In the genomic region with DNA sequence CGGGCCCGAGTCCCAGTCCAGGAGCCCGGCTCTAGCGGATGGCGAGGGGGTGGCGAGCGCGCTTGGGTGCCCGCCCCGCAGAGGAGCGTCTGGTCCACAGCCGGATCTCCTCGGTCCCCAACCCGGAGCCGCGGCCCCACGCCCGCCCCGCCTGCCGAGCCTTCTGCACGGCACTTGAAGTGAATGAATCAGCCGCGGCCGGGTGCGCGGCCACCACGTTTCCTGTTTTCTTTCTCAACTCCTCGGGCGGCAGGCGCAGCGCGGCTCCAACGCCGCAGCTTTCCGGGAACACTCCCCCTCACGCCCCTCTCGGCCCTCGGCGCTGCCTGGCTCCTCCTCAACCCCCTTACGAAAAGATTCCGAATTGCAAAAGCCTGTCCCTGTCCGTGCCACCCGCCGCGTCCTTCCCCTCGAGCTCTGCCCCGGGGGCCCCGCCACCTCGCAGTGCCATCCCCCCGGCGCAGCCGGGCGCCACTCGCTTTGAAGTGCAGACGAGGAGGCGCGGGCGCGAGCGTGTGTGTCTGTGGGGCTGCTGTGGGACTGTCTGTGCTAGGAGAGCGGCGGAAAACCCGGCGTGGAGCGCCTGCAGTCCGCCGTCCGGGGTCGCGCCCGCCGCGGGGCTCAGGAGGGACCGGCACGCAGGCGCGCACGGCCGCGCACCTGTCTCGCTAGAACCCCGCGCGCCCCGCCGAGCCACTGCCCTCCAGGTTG, we compare ENCODE assay signal across 9 cellular contexts.
A peak's percentile ranks its signal among the peaks of the same experiment; 100 is the strongest.
DNase-seq lines count a peak whose midpoint lies in the region; ATAC-seq and TF ChIP-seq lines count a peak whose summit lies in the region.
"Had no signal": no experiment of that assay in that cellular context is flagged by ENCODE, and none has a peak within 500 bp of the region (broad histone marks: within the 10 kb centered on the region; RNA-seq: fewer than 3 reads in every experiment).

No MANE protein-coding gene starts in this region.

- ATAC-seq in HG02885 (IDR thresholded peaks at IDR 0.05; ENCODE audit: poor library complexity, unreplicated experiment), result peak; percentile 71

- H3K27ac ChIP-seq in muscle layer of colon (ENCODE audit: low read depth, low read length), result peak overlapping the region; percentile 55
- H3K27ac ChIP-seq: C4-2B had no signal

- H3K4me3 ChIP-seq in NT2/D1 (ENCODE audit: insufficient read length, low read depth) (peak overlapping the region; percentile 84), muscle layer of colon (ENCODE audit: low read depth in 1 of 2, low read length in 2 of 2) (peak overlapping the region; percentile 68 to 85)

- H3K9ac ChIP-seq in NT2/D1 (ENCODE audit: insufficient read length, low read depth) (peak overlapping the region; percentile 85), muscle layer of colon (ENCODE audit: low read length) (peak overlapping the region; percentile 50)

- H3K4me1 ChIP-seq in NT2/D1 (ENCODE audit: insufficient read depth, insufficient read length) (no peaks in the 10 kb centered on the region), muscle layer of colon (ENCODE audit: insufficient read depth, low read length) (peaks cover 68% of the 10 kb centered on the region)

- DNase-seq in NCI-H1105 treated with DMSO at 0.1 percent for 48 hours (lab: John Stamatoyannopoulos, UW) (peak; percentile 39), NCI-H1105 (lab: John Stamatoyannopoulos, UW) (no peak), NT2/D1 (ENCODE audit: low read depth, low spot score) (peak; percentile 33), activated T-cell treated with anti-CD3 and anti-CD28 coated beads for 24 hours (ENCODE audit: low read depth) (peak; percentile 79), erythroblast (lab: John Stamatoyannopoulos, UW) (peak; percentile 33 to 34)
- DNase-seq in stimulated activated CD8-positive, alpha-beta memory T cell treated with anti-CD3 and anti-CD28 coated beads, Interleukin-4, amount 100 ng/mL, for 48 hours, result peak; percentile 91

- H3K36me3 ChIP-seq in NT2/D1 (ENCODE audit: insufficient read depth, insufficient read length, low read length), result no peaks in the 10 kb centered on the region
- no peaks in the 10 kb centered on the region for H3K36me3 ChIP-seq in muscle layer of colon (ENCODE audit: insufficient read depth, low read length)

- H3K27me3 ChIP-seq in NT2/D1 (ENCODE audit: insufficient read depth, insufficient read length), result peaks cover 13% of the 10 kb centered on the region
- no peaks in the 10 kb centered on the region for H3K27me3 ChIP-seq in muscle layer of colon (ENCODE audit: control insufficient read depth in 1 of 2, insufficient read depth in 2 of 2, low read length in 2 of 2)

- H3K9me3 ChIP-seq in NT2/D1 (ENCODE audit: insufficient read depth, low read length) (no peaks in the 10 kb centered on the region), muscle layer of colon (ENCODE audit: low read length) (no peaks in the 10 kb centered on the region)

- no peak for TF ChIP-seq POLR2A in erythroblast (IDR thresholded peaks at IDR 0.05; ENCODE audit: low read length)
